In the genomic region with DNA sequence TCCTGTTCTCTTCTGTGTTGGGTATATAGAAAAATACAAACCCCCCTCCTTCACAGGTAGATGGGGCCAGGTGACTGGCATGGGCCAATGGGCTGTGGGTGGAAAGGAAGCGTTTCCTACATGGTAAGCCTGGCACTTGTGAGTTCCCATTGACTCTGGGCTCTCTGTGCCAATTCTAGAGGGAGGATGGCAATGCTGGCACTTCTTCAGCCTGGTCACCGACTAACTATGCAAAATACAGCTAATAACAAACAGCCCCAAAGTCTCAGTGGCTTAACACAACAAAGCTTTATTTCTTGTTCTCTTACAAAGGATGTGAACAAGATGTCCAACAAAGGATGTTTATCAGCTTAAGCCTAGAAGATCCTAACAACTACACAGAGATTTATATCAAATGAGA, we compare ENCODE assay signal across 13 cellular contexts.
DNase-seq lines count a peak whose midpoint lies in the region; ATAC-seq and TF ChIP-seq lines count a peak whose summit lies in the region.
"Had no signal": no experiment of that assay in that cellular context is flagged by ENCODE, and none has a peak within 500 bp of the region (broad histone marks: within the 10 kb centered on the region; RNA-seq: fewer than 3 reads in every experiment).

No MANE protein-coding gene starts in this region.

- POLR2A ChIA-PET in PC-9 (lab: Charles Lee; ENCODE audit: unreplicated experiment): interaction anchor here (0.6 to 0.7 kb wide), 2 partner anchors 59 to 511 kb away, joined by 3 to 4 read pairs; no protein-coding TSS in a partner anchor

- H4K20me1 ChIP-seq in PC-9 (ENCODE audit: insufficient read depth): no peaks in the 10 kb centered on the region

- peaks cover 48% of the 10 kb centered on the region for H3K4me1 ChIP-seq in PC-9 (replicated peaks; ENCODE audit: insufficient read depth)
- H3K4me1 ChIP-seq: Peyer's patch had no signal

- H3K9me3 ChIP-seq in PC-9 (ENCODE audit: insufficient read depth, low read depth): peaks cover 8% of the 10 kb centered on the region; the same call in 1 of the 2 replicates
- H3K9me3 ChIP-seq: Peyer's patch had no signal

- H3F3A ChIP-seq in PC-9 (ENCODE audit: insufficient read depth, low read depth): peaks cover 33% of the 10 kb centered on the region

- no peaks in the 10 kb centered on the region for H3K27me3 ChIP-seq in PC-9 (ENCODE audit: insufficient read depth, low read depth)
- H3K27me3 ChIP-seq: Peyer's patch had no signal

- H3K36me3 ChIP-seq in PC-9 (ENCODE audit: low read depth): no peaks in the 10 kb centered on the region
- H3K36me3 ChIP-seq: Peyer's patch had no signal

- no peaks in the 10 kb centered on the region for H3K79me2 ChIP-seq in PC-9 (ENCODE audit: low read depth)

- peak overlapping the region; percentile 73 for H3K4me2 ChIP-seq in PC-9

- DNase-seq in AG08395 (ENCODE audit: low spot score) (peak; percentile 47), PC-9 (no peak), fibroblast of mammary gland (ENCODE audit: low read depth) (peak; percentile 47), renal cortical epithelial cell (ENCODE audit: low read depth) (peak; percentile 48), occipital lobe (lab: John Stamatoyannopoulos, UW) (no peak), mucosa of gallbladder (ENCODE audit: low spot score) (no peak)
- DNase-seq: activated CD4-positive, alpha-beta T cell treated with anti-CD3 and anti-CD28 coated beads for 4 hours; hypothalamus; NCI-H524; Peyer's patch; T-helper 17 cell had no signal

- intact Hi-C loops in PC-9 (cut with micrococcal nuclease; ENCODE audit: unreplicated experiment): loop anchor here (1.0 to 10.0 kb wide), 6 partner anchors 21 to 255 kb away; no protein-coding TSS in a partner anchor

- H3K9me2 ChIP-seq in PC-9 (ENCODE audit: insufficient read depth): no peaks in the 10 kb centered on the region

- CTCF ChIA-PET in PC-9 (lab: Charles Lee): no interaction called here

- TF ChIP-seq CTCF in PC-9 (conservative IDR thresholded peaks at IDR 0.05) (no peak), fibroblast of mammary gland (conservative IDR thresholded peaks at IDR 0.05; ENCODE audit: control insufficient read depth, insufficient read depth, low read depth, low read length) (no peak)

- no peak overlapping the region for H2AFZ ChIP-seq in PC-9

- BruUV-seq in PC-9 (replicated peaks; lab: Mats Ljungman, UMichigan): no TSS peak

- peak overlapping the region; percentile 86 for H3K27ac ChIP-seq in PC-9

- H3K4me3 ChIP-seq in PC-9 (no peak overlapping the region), fibroblast of mammary gland (ENCODE audit: control insufficient read depth, low read depth, low read length) (no peak overlapping the region)
- H3K4me3 ChIP-seq: Peyer's patch had no signal

- ATAC-seq in GM19395 (IDR thresholded peaks at IDR 0.05; ENCODE audit: unreplicated experiment) (no peak), GM18861 (IDR thresholded peaks at IDR 0.05; ENCODE audit: unreplicated experiment) (no peak)
- ATAC-seq: T-helper 17 cell had no signal

Comparison
In these comparisons a context has a peak if more than half of its experiments do, and no peak if none do; other contexts are left out.
1. DNase-seq: peak in AG08395 (single experiment), fibroblast of mammary gland (single experiment) and renal cortical epithelial cell (single experiment); none in PC-9 (0 of 2), occipital lobe (single experiment) and mucosa of gallbladder (single experiment).